ENCODE assay signal across 1 cellular context in genomic region chr10:69645296-69645665, GRCh38.
TF ChIP-seq lines count a peak whose summit lies in the region.

No MANE protein-coding gene starts in this region.

TF ChIP-seq in H1, 55 proteins besides CTCF, POLR2A, EP300 and RAD21:
- TF ChIP-seq RXRA (IDR thresholded peaks at IDR 0.05; ENCODE audit: insufficient read depth, low read depth, low read length) (no peak), PHF8 (conservative IDR thresholded peaks at IDR 0.05; ENCODE audit: low read depth, low read length) (no peak), CHD1 (IDR thresholded peaks at IDR 0.05; ENCODE audit: low read depth, low read length) (no peak), SAP30 (IDR thresholded peaks at IDR 0.05; ENCODE audit: insufficient read depth, insufficient replicate concordance, low read length) (no peak), TAF7 (optimal IDR thresholded peaks at IDR 0.05; ENCODE audit: borderline replicate concordance, low read depth, low read length) (no peak), CHD2 (IDR thresholded peaks at IDR 0.05; ENCODE audit: low read length) (no peak), SIX5 (IDR thresholded peaks at IDR 0.05; ENCODE audit: low read depth, low read length) (no peak), RBBP5 (IDR thresholded peaks at IDR 0.05; ENCODE audit: borderline replicate concordance, low read depth, low read length) (no peak), ZNF274 (IDR thresholded peaks at IDR 0.05; ENCODE audit: borderline replicate concordance, extremely low read depth, low read length) (no peak), KDM4A (IDR thresholded peaks at IDR 0.05; ENCODE audit: low read depth, low read length, severe bottlenecking) (no peak), SP1 (IDR thresholded peaks at IDR 0.05; ENCODE audit: low read depth, low read length) (no peak), FOSL1 (IDR thresholded peaks at IDR 0.05; ENCODE audit: insufficient read depth, low read depth, low read length) (no peak), TEAD4 (IDR thresholded peaks at IDR 0.05; ENCODE audit: low read depth, low read length) (no peak), TAF1 (IDR thresholded peaks at IDR 0.05; ENCODE audit: low read depth, low read length) (no peak), YY1 (IDR thresholded peaks at IDR 0.05; ENCODE audit: low read depth, low read length) (no peak), NANOG (IDR thresholded peaks at IDR 0.05; ENCODE audit: insufficient read depth, low read depth, low read length, poor library complexity, severe bottlenecking) (no peak)
- TF ChIP-seq, protein P1, sequence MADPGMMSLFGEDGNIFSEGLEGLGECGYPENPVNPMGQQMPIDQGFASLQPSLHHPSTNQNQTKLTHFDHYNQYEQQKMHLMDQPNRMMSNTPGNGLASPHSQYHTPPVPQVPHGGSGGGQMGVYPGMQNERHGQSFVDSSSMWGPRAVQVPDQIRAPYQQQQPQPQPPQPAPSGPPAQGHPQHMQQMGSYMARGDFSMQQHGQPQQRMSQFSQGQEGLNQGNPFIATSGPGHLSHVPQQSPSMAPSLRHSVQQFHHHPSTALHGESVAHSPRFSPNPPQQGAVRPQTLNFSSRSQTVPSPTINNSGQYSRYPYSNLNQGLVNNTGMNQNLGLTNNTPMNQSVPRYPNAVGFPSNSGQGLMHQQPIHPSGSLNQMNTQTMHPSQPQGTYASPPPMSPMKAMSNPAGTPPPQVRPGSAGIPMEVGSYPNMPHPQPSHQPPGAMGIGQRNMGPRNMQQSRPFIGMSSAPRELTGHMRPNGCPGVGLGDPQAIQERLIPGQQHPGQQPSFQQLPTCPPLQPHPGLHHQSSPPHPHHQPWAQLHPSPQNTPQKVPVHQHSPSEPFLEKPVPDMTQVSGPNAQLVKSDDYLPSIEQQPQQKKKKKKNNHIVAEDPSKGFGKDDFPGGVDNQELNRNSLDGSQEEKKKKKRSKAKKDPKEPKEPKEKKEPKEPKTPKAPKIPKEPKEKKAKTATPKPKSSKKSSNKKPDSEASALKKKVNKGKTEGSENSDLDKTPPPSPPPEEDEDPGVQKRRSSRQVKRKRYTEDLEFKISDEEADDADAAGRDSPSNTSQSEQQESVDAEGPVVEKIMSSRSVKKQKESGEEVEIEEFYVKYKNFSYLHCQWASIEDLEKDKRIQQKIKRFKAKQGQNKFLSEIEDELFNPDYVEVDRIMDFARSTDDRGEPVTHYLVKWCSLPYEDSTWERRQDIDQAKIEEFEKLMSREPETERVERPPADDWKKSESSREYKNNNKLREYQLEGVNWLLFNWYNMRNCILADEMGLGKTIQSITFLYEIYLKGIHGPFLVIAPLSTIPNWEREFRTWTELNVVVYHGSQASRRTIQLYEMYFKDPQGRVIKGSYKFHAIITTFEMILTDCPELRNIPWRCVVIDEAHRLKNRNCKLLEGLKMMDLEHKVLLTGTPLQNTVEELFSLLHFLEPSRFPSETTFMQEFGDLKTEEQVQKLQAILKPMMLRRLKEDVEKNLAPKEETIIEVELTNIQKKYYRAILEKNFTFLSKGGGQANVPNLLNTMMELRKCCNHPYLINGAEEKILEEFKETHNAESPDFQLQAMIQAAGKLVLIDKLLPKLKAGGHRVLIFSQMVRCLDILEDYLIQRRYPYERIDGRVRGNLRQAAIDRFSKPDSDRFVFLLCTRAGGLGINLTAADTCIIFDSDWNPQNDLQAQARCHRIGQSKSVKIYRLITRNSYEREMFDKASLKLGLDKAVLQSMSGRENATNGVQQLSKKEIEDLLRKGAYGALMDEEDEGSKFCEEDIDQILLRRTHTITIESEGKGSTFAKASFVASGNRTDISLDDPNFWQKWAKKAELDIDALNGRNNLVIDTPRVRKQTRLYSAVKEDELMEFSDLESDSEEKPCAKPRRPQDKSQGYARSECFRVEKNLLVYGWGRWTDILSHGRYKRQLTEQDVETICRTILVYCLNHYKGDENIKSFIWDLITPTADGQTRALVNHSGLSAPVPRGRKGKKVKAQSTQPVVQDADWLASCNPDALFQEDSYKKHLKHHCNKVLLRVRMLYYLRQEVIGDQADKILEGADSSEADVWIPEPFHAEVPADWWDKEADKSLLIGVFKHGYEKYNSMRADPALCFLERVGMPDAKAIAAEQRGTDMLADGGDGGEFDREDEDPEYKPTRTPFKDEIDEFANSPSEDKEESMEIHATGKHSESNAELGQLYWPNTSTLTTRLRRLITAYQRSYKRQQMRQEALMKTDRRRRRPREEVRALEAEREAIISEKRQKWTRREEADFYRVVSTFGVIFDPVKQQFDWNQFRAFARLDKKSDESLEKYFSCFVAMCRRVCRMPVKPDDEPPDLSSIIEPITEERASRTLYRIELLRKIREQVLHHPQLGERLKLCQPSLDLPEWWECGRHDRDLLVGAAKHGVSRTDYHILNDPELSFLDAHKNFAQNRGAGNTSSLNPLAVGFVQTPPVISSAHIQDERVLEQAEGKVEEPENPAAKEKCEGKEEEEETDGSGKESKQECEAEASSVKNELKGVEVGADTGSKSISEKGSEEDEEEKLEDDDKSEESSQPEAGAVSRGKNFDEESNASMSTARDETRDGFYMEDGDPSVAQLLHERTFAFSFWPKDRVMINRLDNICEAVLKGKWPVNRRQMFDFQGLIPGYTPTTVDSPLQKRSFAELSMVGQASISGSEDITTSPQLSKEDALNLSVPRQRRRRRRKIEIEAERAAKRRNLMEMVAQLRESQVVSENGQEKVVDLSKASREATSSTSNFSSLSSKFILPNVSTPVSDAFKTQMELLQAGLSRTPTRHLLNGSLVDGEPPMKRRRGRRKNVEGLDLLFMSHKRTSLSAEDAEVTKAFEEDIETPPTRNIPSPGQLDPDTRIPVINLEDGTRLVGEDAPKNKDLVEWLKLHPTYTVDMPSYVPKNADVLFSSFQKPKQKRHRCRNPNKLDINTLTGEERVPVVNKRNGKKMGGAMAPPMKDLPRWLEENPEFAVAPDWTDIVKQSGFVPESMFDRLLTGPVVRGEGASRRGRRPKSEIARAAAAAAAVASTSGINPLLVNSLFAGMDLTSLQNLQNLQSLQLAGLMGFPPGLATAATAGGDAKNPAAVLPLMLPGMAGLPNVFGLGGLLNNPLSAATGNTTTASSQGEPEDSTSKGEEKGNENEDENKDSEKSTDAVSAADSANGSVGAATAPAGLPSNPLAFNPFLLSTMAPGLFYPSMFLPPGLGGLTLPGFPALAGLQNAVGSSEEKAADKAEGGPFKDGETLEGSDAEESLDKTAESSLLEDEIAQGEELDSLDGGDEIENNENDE (IDR thresholded peaks at IDR 0.05; ENCODE audit: insufficient replicate concordance, low read length) = no peak
